In genomic region chr19:48806818-48807589, GRCh38 we compare ENCODE assay signal across 9 cellular contexts. TPM values are rescaled to one million over a fixed set of nuclear protein-coding genes. Genes with fewer than 3 reads are reported as not detected.
DNase-seq lines count a peak whose midpoint lies in the region; ATAC-seq and TF ChIP-seq lines count a peak whose summit lies in the region.
"Had no signal": no experiment of that assay in that cellular context is flagged by ENCODE, and none has a peak within 500 bp of the region (broad histone marks: within the 10 kb centered on the region; RNA-seq: fewer than 3 reads in every experiment).

No MANE protein-coding gene starts in this region.

- H3K27ac Mint-ChIP-seq in type B pancreatic cell, result peak overlapping the region; percentile 85

- H3K4me3 ChIP-seq in cardiac muscle cell, result no peak overlapping the region
- H3K4me3 ChIP-seq: heart left ventricle had no signal

- peaks cover 30% of the 10 kb centered on the region for H3K4me1 Mint-ChIP-seq in type B pancreatic cell (ENCODE audit: unreplicated experiment)

- ATAC-seq in Right ventricle myocardium inferior (no peak), GM21619 (IDR thresholded peaks at IDR 0.05; ENCODE audit: unreplicated experiment) (no peak)

- H3K4me1 ChIP-seq in cardiac muscle cell (ENCODE audit: low read depth), result peaks cover 3% of the 10 kb centered on the region

- no peaks in the 10 kb centered on the region for H3K27me3 Mint-ChIP-seq in type B pancreatic cell

- DNase-seq in cardiac muscle cell (ENCODE audit: low read depth in 1 of 2, low spot score in 1 of 2) (peak; percentile 60), Right ventricle myocardium inferior (ENCODE audit: missing footprints) (no peak), iPS-NIHi7 (ENCODE audit: extremely low spot score) (peak; percentile 58), type B pancreatic cell (ENCODE audit: extremely low spot score, unreplicated experiment) (no peak), T-helper 9 cell (no peak), activated gamma-delta T cell (lab: John Stamatoyannopoulos, UW) (no peak)

- H3K27ac ChIP-seq in cardiac muscle cell, result peak overlapping the region; percentile 12
- H3K27ac ChIP-seq in VCaP, result peak overlapping the region; percentile 28; the same call in 1 of the 2 replicates
- H3K27ac ChIP-seq: heart left ventricle had no signal

- no peaks in the 10 kb centered on the region for H3K27me3 ChIP-seq in cardiac muscle cell
- H3K27me3 ChIP-seq: heart left ventricle had no signal

- H3K9me3 ChIP-seq in cardiac muscle cell (ENCODE audit: low read depth), result no peaks in the 10 kb centered on the region
- H3K9me3 ChIP-seq: heart left ventricle had no signal

- intact Hi-C loops in Right ventricle myocardium inferior (cut with DNase I), result no loop called here

- peaks cover 4% of the 10 kb centered on the region for H3K36me3 Mint-ChIP-seq in type B pancreatic cell

- no peaks in the 10 kb centered on the region for H3K9me3 Mint-ChIP-seq in type B pancreatic cell

- peak overlapping the region; percentile 80 for H3K4me3 Mint-ChIP-seq in type B pancreatic cell

- H3K36me3 ChIP-seq in cardiac muscle cell, result no peaks in the 10 kb centered on the region

- TF ChIP-seq CTCF in cardiac muscle cell (IDR thresholded peaks at IDR 0.05; ENCODE audit: low read depth, low read length), result no peak
- no peak for TF ChIP-seq CTCF in VCaP (conservative IDR thresholded peaks at IDR 0.05)
- no peak for TF ChIP-seq CTCF in type B pancreatic cell (conservative IDR thresholded peaks at IDR 0.05)

RNA-seq across cellular contexts. Expression of gene BCAT2, which starts 3.8 kb away (rescaled TPM):
- total RNA-seq in cardiac muscle cell (127 and 144 TPM in 2 replicates), Right ventricle myocardium inferior (63.2 TPM), type B pancreatic cell (ENCODE audit: low replicate concordance) (52.8 and 73.3 TPM in 2 replicates)
- 154 and 157 TPM in 2 replicates for polyA plus RNA-seq in cardiac muscle cell

RNA-seq across cellular contexts. Expression of gene HSD17B14, which starts 29.3 kb away (rescaled TPM):
- total RNA-seq in cardiac muscle cell, result 27.5 and 43.1 TPM in 2 replicates
- polyA plus RNA-seq in cardiac muscle cell, result 31.7 and 35.1 TPM in 2 replicates
- 1.0 TPM for total RNA-seq in Right ventricle myocardium inferior
- total RNA-seq in type B pancreatic cell (ENCODE audit: low replicate concordance), result 9.4 and 12.9 TPM in 2 replicates

RNA-seq across cellular contexts. Expression of gene FGF21, which starts 51.7 kb away (rescaled TPM):
- total RNA-seq in cardiac muscle cell (not detected in 2 replicates), Right ventricle myocardium inferior (not detected), type B pancreatic cell (ENCODE audit: low replicate concordance) (not detected in 2 replicates)
- polyA plus RNA-seq in cardiac muscle cell, result not detected in 2 replicates
- total RNA-seq: heart left ventricle had no signal
- polyA plus RNA-seq: heart left ventricle had no signal

RNA-seq across cellular contexts. Expression of gene FUT1, which starts 54.6 kb away (rescaled TPM):
- total RNA-seq in cardiac muscle cell, result 0.14 and 0.21 TPM in 2 replicates
- not detected in 2 replicates for polyA plus RNA-seq in cardiac muscle cell
- 2.1 TPM for total RNA-seq in Right ventricle myocardium inferior
- total RNA-seq in type B pancreatic cell (ENCODE audit: low replicate concordance), result 11.2 and 15.0 TPM in 2 replicates

Comparison
In these comparisons a context has a peak if more than half of its experiments do, and no peak if none do; other contexts are left out.
1. DNase-seq: peak in cardiac muscle cell (2 of 2) and iPS-NIHi7 (single experiment); none in Right ventricle myocardium inferior (single experiment), type B pancreatic cell (single experiment), T-helper 9 cell (single experiment) and activated gamma-delta T cell (single experiment).